Comparison of ENCODE assay signal across 12 cellular contexts in the genomic region with DNA sequence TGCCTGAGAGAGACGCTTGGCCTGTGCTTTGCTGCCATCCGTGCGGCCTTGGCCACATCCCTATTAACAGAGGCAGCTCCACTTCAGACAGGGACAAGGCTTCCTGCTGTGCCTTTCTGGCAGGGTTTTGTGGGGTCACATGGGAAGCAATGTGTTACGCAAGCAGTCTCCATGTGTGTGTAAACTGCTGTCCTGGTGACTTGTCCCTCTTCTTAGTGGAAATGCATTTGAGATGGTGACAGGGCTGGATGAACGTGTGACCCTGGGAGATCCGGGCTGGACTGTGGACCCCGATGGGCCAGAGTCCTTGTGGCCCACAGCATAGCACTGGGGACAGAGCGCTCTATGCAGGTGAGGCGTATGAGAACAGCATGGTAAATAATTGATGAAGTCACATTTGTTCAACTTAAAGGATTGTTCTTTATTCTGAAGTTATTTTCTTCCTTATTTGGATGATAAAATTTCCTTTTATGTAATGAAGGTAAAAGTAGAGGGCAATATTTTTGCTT. TPM values are rescaled to one million over a fixed set of nuclear protein-coding genes. Genes with fewer than 3 reads are reported as not detected.
A peak's percentile ranks its signal among the peaks of the same experiment; 100 is the strongest.
DNase-seq lines count a peak whose midpoint lies in the region; ATAC-seq lines count a peak whose summit lies in the region.
"Had no signal": no experiment of that assay in that cellular context is flagged by ENCODE, and none has a peak within 500 bp of the region (broad histone marks: within the 10 kb centered on the region; RNA-seq: fewer than 3 reads in every experiment).

No MANE protein-coding gene starts in this region.

- DNase-seq in GM04504 (ENCODE audit: low read depth) (peak; percentile 74), UCSD-AML1 (lab: John Stamatoyannopoulos, UW; ENCODE audit: unreplicated experiment) (peak; percentile 30), left cardiac atrium (peak; percentile 74), renal cortical epithelial cell (ENCODE audit: low read depth) (peak; percentile 49), COR-L47 (lab: John Stamatoyannopoulos, UW) (no peak), NK-92 (lab: John Stamatoyannopoulos, UW; ENCODE audit: unreplicated experiment) (no peak)
- DNase-seq: effector memory CD8-positive, alpha-beta T cell; GOT3; NCI-H2107 had no signal

- intact Hi-C loops in left cardiac atrium (cut with DNase I), result loop anchor here in 1 of 2 donors (5.0 kb wide), 1 partner anchor 73 kb away; no protein-coding TSS in a partner anchor

- peak; percentile 89 to 92 for ATAC-seq in left cardiac atrium
- no peak for ATAC-seq in HG03342 (IDR thresholded peaks at IDR 0.05; ENCODE audit: unreplicated experiment)
- no peak for ATAC-seq in GM18517 (IDR thresholded peaks at IDR 0.05; ENCODE audit: unreplicated experiment)
- ATAC-seq: activated T-helper 17 cell treated with anti-CD3 and anti-CD28 coated beads, Interleukin-2, amount 50 U/mL, for 72 hours; effector memory CD8-positive, alpha-beta T cell had no signal

RNA-seq across cellular contexts. Expression of gene ASB1, which starts 23.2 kb away (rescaled TPM):
- total RNA-seq in left cardiac atrium (10 to 100 TPM; 43.2 to 51.7 TPM), renal cortical epithelial cell (22.1 and 32.0 TPM in 2 replicates)

Comparison
In these comparisons a context has a peak if more than half of its experiments do, and no peak if none do; other contexts are left out.
1. DNase-seq: peak in GM04504 (single experiment), UCSD-AML1 (single experiment), left cardiac atrium (single experiment) and renal cortical epithelial cell (single experiment); none in COR-L47 (single experiment) and NK-92 (single experiment).
2. ATAC-seq: peak in left cardiac atrium (2 of 2); none in HG03342 (single experiment) and GM18517 (single experiment).